6 cellular contexts compared by ENCODE assay signal in genomic region chr3:184320099-184320445, GRCh38. TPM values are rescaled to one million over a fixed set of nuclear protein-coding genes. Genes with fewer than 3 reads are reported as not detected.
A peak's percentile ranks its signal among the peaks of the same experiment; 100 is the strongest.
DNase-seq lines count a peak whose midpoint lies in the region; ATAC-seq and TF ChIP-seq lines count a peak whose summit lies in the region.

No MANE protein-coding gene starts in this region.

- POLR2A ChIA-PET in activated CD4-positive, alpha-beta T cell treated with anti-CD3 and anti-CD28 coated beads for 36 hours (lab: Charles Lee), result interaction anchor here (0.6 kb wide), 1 partner anchor 17 kb away, joined by 3 read pairs; no protein-coding TSS in a partner anchor

- intact Hi-C loops in activated CD4-positive, alpha-beta T cell treated with anti-CD3 and anti-CD28 coated beads for 36 hours (cut with DNase I, micrococcal nuclease), result no loop called here
- intact Hi-C loops in Right ventricle myocardium superior (cut with DNase I), result no loop called here

- DNase-seq in activated CD4-positive, alpha-beta T cell treated with anti-CD3 and anti-CD28 coated beads for 36 hours, result peak; percentile 76
- DNase-seq in Right ventricle myocardium superior, result peak; percentile 98
- DNase-seq in stimulated activated CD8-positive, alpha-beta memory T cell treated with anti-CD3 and anti-CD28 coated beads, Interleukin-7, amount 100 ng/mL, for 4 hours (ENCODE audit: low read depth in 2 of 2), result peak; percentile 38 to 47
- no peak for DNase-seq in effector memory CD8-positive, alpha-beta T cell

- no peak overlapping the region for H3K4me3 Mint-ChIP-seq in activated CD4-positive, alpha-beta T cell treated with anti-CD3 and anti-CD28 coated beads for 36 hours
- no peak overlapping the region for H3K4me3 Mint-ChIP-seq in effector memory CD8-positive, alpha-beta T cell

- H3K4me1 Mint-ChIP-seq in activated CD4-positive, alpha-beta T cell treated with anti-CD3 and anti-CD28 coated beads for 36 hours, result peaks cover 54% of the 10 kb centered on the region
- H3K4me1 Mint-ChIP-seq in effector memory CD8-positive, alpha-beta T cell (ENCODE audit: low read depth in 2 of 2), result peaks cover 36 to 37% of the 10 kb centered on the region in 2 donors

- ATAC-seq in activated CD4-positive, alpha-beta T cell treated with anti-CD3 and anti-CD28 coated beads for 36 hours, result peak; percentile 78
- ATAC-seq in Right ventricle myocardium superior (ENCODE audit: poor library complexity), result peak; percentile 92
- no peak for ATAC-seq in effector memory CD8-positive, alpha-beta T cell (replicated peaks)
- no peak for ATAC-seq in HG02870 (IDR thresholded peaks at IDR 0.05; ENCODE audit: unreplicated experiment)

- H3K27ac Mint-ChIP-seq in activated CD4-positive, alpha-beta T cell treated with anti-CD3 and anti-CD28 coated beads for 36 hours, result peak overlapping the region; percentile 57
- H3K27ac Mint-ChIP-seq in effector memory CD8-positive, alpha-beta T cell, result no peak overlapping the region

- CTCF ChIA-PET in activated CD4-positive, alpha-beta T cell treated with anti-CD3 and anti-CD28 coated beads for 36 hours (lab: Charles Lee), result interaction anchor here (1.6 kb wide), 1 partner anchor 70 kb away, joined by 5 read pairs; the partner anchor contains the start of gene EEF1AKMT4

- peaks cover 77% of the 10 kb centered on the region for H3K36me3 Mint-ChIP-seq in activated CD4-positive, alpha-beta T cell treated with anti-CD3 and anti-CD28 coated beads for 36 hours (ENCODE audit: low read depth)
- peaks cover 74% of the 10 kb centered on the region for H3K36me3 Mint-ChIP-seq in effector memory CD8-positive, alpha-beta T cell (ENCODE audit: insufficient read depth)

- H3K27me3 Mint-ChIP-seq in activated CD4-positive, alpha-beta T cell treated with anti-CD3 and anti-CD28 coated beads for 36 hours, result no peaks in the 10 kb centered on the region
- no peaks in the 10 kb centered on the region for H3K27me3 Mint-ChIP-seq in effector memory CD8-positive, alpha-beta T cell

- no peak for TF ChIP-seq RAD21 in Ishikawa (IDR thresholded peaks at IDR 0.05; ENCODE audit: low read depth)

- H3K9me3 Mint-ChIP-seq in activated CD4-positive, alpha-beta T cell treated with anti-CD3 and anti-CD28 coated beads for 36 hours (ENCODE audit: low read depth), result no peaks in the 10 kb centered on the region
- no peaks in the 10 kb centered on the region for H3K9me3 Mint-ChIP-seq in effector memory CD8-positive, alpha-beta T cell

- TF ChIP-seq EP300 in Ishikawa (IDR thresholded peaks at IDR 0.05; ENCODE audit: borderline replicate concordance), result no peak

TF ChIP-seq in Ishikawa, 13 proteins besides CTCF, POLR2A, EP300 and RAD21:
- TF ChIP-seq USF1 (IDR thresholded peaks at IDR 0.05) (no peak), TCF12 (IDR thresholded peaks at IDR 0.05; ENCODE audit: low read depth) (no peak), CEBPB (IDR thresholded peaks at IDR 0.05) (no peak), TEAD4 (IDR thresholded peaks at IDR 0.05) (no peak), CREB1 (IDR thresholded peaks at IDR 0.05; ENCODE audit: low read depth) (no peak), TAF1 (IDR thresholded peaks at IDR 0.05; ENCODE audit: low read depth) (no peak), ZBTB7A (IDR thresholded peaks at IDR 0.05; ENCODE audit: low read depth) (no peak), FOXM1 (IDR thresholded peaks at IDR 0.05; ENCODE audit: borderline replicate concordance, low read depth) (no peak), NFIC (IDR thresholded peaks at IDR 0.05) (peak; percentile 66), EGR1 (IDR thresholded peaks at IDR 0.05) (no peak), MAX (IDR thresholded peaks at IDR 0.05) (0 out of 2 replicates have a peak, but pooled peaks have one; percentile 24), YY1 (IDR thresholded peaks at IDR 0.05; ENCODE audit: low read depth) (no peak)
- TF ChIP-seq, protein P1, sequence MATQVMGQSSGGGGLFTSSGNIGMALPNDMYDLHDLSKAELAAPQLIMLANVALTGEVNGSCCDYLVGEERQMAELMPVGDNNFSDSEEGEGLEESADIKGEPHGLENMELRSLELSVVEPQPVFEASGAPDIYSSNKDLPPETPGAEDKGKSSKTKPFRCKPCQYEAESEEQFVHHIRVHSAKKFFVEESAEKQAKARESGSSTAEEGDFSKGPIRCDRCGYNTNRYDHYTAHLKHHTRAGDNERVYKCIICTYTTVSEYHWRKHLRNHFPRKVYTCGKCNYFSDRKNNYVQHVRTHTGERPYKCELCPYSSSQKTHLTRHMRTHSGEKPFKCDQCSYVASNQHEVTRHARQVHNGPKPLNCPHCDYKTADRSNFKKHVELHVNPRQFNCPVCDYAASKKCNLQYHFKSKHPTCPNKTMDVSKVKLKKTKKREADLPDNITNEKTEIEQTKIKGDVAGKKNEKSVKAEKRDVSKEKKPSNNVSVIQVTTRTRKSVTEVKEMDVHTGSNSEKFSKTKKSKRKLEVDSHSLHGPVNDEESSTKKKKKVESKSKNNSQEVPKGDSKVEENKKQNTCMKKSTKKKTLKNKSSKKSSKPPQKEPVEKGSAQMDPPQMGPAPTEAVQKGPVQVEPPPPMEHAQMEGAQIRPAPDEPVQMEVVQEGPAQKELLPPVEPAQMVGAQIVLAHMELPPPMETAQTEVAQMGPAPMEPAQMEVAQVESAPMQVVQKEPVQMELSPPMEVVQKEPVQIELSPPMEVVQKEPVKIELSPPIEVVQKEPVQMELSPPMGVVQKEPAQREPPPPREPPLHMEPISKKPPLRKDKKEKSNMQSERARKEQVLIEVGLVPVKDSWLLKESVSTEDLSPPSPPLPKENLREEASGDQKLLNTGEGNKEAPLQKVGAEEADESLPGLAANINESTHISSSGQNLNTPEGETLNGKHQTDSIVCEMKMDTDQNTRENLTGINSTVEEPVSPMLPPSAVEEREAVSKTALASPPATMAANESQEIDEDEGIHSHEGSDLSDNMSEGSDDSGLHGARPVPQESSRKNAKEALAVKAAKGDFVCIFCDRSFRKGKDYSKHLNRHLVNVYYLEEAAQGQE (IDR thresholded peaks at IDR 0.05; ENCODE audit: low read depth), result no peak

RNA-seq across cellular contexts. Expression of gene EIF4G1, which starts 5.7 kb away (rescaled TPM):
- 100 to 1,000 TPM; 479 to 556 TPM for total RNA-seq in activated CD4-positive, alpha-beta T cell treated with anti-CD3 and anti-CD28 coated beads for 36 hours
- total RNA-seq in Right ventricle myocardium superior, result 254 TPM

RNA-seq across cellular contexts. Expression of gene FAM131A, which starts 17.3 kb away (rescaled TPM):
- total RNA-seq in activated CD4-positive, alpha-beta T cell treated with anti-CD3 and anti-CD28 coated beads for 36 hours, result 1 to 10 TPM; 3.7 to 4.5 TPM
- 36.3 TPM for total RNA-seq in Right ventricle myocardium superior

RNA-seq across cellular contexts. Expression of gene PSMD2, which starts 21.0 kb away (rescaled TPM):
- 100 to 1,000 TPM; 207 to 236 TPM for total RNA-seq in activated CD4-positive, alpha-beta T cell treated with anti-CD3 and anti-CD28 coated beads for 36 hours
- 237 TPM for total RNA-seq in Right ventricle myocardium superior

RNA-seq across cellular contexts. Expression of gene CLCN2, which starts 41.3 kb away (rescaled TPM):
- 1 to 10 TPM; 4.6 to 4.7 TPM for total RNA-seq in activated CD4-positive, alpha-beta T cell treated with anti-CD3 and anti-CD28 coated beads for 36 hours
- total RNA-seq in Right ventricle myocardium superior, result 1.9 TPM

RNA-seq across cellular contexts. Expression of gene POLR2H, which starts 41.4 kb away (rescaled TPM):
- 100 to 1,000 TPM; 130 to 143 TPM for total RNA-seq in activated CD4-positive, alpha-beta T cell treated with anti-CD3 and anti-CD28 coated beads for 36 hours
- 19.9 TPM for total RNA-seq in Right ventricle myocardium superior

Comparison
In these comparisons a context has a peak if more than half of its experiments do, and no peak if none do; other contexts are left out.
1. ATAC-seq: peak in activated CD4-positive, alpha-beta T cell treated with anti-CD3 and anti-CD28 coated beads for 36 hours (single experiment) and Right ventricle myocardium superior (single experiment); none in effector memory CD8-positive, alpha-beta T cell (single experiment) and HG02870 (single experiment).
2. DNase-seq: peak in activated CD4-positive, alpha-beta T cell treated with anti-CD3 and anti-CD28 coated beads for 36 hours (single experiment), Right ventricle myocardium superior (single experiment) and stimulated activated CD8-positive, alpha-beta memory T cell treated with anti-CD3 and anti-CD28 coated beads, Interleukin-7, amount 100 ng/mL, for 4 hours (2 of 2); none in effector memory CD8-positive, alpha-beta T cell (0 of 3).